Comparison of ENCODE assay signal across 9 cellular contexts in genomic region chr11:128904872-128905344, GRCh38. TPM values are rescaled to one million over a fixed set of nuclear protein-coding genes. Genes with fewer than 3 reads are reported as not detected.
DNase-seq lines count a peak whose midpoint lies in the region; ATAC-seq and TF ChIP-seq lines count a peak whose summit lies in the region.
"Had no signal": no experiment of that assay in that cellular context is flagged by ENCODE, and none has a peak within 500 bp of the region (broad histone marks: within the 10 kb centered on the region; RNA-seq: fewer than 3 reads in every experiment).

No MANE protein-coding gene starts in this region.

- ATAC-seq in GM18873 (IDR thresholded peaks at IDR 0.05; ENCODE audit: low FRiP score, unreplicated experiment) (peak; percentile 38), HG03378 (IDR thresholded peaks at IDR 0.05; ENCODE audit: unreplicated experiment) (peak; percentile 44), heart left ventricle (peak; percentile 24 to 64 (median 51))

- TF ChIP-seq CTCF in heart left ventricle (IDR thresholded peaks at IDR 0.05) = no peak

- peaks cover 0 to 3% (median 0%) of the 10 kb centered on the region in 9 donors for H3K27me3 ChIP-seq in heart left ventricle
- H3K27me3 ChIP-seq in skeletal muscle tissue (ENCODE audit: control insufficient read depth in 3 of 3, insufficient read depth in 3 of 3, low read length in 3 of 3) = peaks cover 24 to 43% (median 25%) of the 10 kb centered on the region in 3 donors

- WGBS in heart left ventricle, 4 donors = 5 to 15% (median 8%) methylated on average over 8 to 20 of the region's 20 CpGs

- DNase-seq in AG08396 (ENCODE audit: low spot score) (peak; percentile 41), UCSD-AML1 (lab: John Stamatoyannopoulos, UW; ENCODE audit: unreplicated experiment) (peak; percentile 77), heart left ventricle (peak in 3 of 5 donors; percentile 64 to 74 (median 69))
- DNase-seq in stimulated activated naive CD4-positive, alpha-beta T cell (lab: John Stamatoyannopoulos, UW) = no peak
- no peak for DNase-seq in stimulated activated CD4-positive, alpha-beta T cell treated with anti-CD3 and anti-CD28 coated beads, Interleukin-4, amount 100 ng/mL, for 4 hours

- peak overlapping the region in 11 of 12 donors; percentile 61 to 88 (median 69) for H3K27ac ChIP-seq in heart left ventricle
- peak overlapping the region; percentile 62 for H3K27ac ChIP-seq in skeletal muscle tissue (ENCODE audit: low read depth, low read length)

- no peak overlapping the region for H3K9ac ChIP-seq in skeletal muscle tissue (ENCODE audit: low read depth in 1 of 3, low read length in 3 of 3)

- no peak for TF ChIP-seq POLR2A in heart left ventricle (IDR thresholded peaks at IDR 0.05)

- peaks cover 0 to 65% (median 24%) of the 10 kb centered on the region in 12 donors for H3K4me1 ChIP-seq in heart left ventricle
- H3K4me1 ChIP-seq in skeletal muscle tissue (ENCODE audit: control insufficient read depth in 3 of 3, insufficient read depth in 3 of 3, low read length in 3 of 3) = peaks cover 4 to 7% (median 5%) of the 10 kb centered on the region in 3 donors

- peak overlapping the region; percentile 45 to 73 (median 62) for H3K4me3 ChIP-seq in heart left ventricle
- H3K4me3 ChIP-seq in skeletal muscle tissue (ENCODE audit: low read length in 3 of 3) = peak overlapping the region; percentile 38 to 52 (median 45)

- H3K36me3 ChIP-seq in heart left ventricle = no peaks in the 10 kb centered on the region
- no peaks in the 10 kb centered on the region for H3K36me3 ChIP-seq in skeletal muscle tissue (ENCODE audit: control insufficient read depth in 3 of 3, insufficient read depth in 3 of 3, low read length in 3 of 3)

- no peaks in the 10 kb centered on the region for H3K9me3 ChIP-seq in heart left ventricle
- no peaks in the 10 kb centered on the region for H3K9me3 ChIP-seq in skeletal muscle tissue (ENCODE audit: control insufficient read depth in 3 of 3, low read length in 3 of 3)

- intact Hi-C loops in heart left ventricle (cut with DNase I) = no loop called here

RNA-seq across cellular contexts. Expression of gene KCNJ5, which starts 13.8 kb away (rescaled TPM):
- total RNA-seq in heart left ventricle (10 to 100 TPM in 2 of 9 donors, 1 to 10 TPM in 7; 3.3 to 29.4 (median 7.2) TPM), skeletal muscle tissue (0.52 TPM)
- 1 to 10 TPM; 1.4 to 3.0 TPM for polyA plus RNA-seq in heart left ventricle

RNA-seq across cellular contexts. Expression of gene TP53AIP1, which starts 37.8 kb away (rescaled TPM):
- total RNA-seq in heart left ventricle (not detected), skeletal muscle tissue (not detected)
- polyA plus RNA-seq in heart left ventricle = under 1 TPM in 1 of 2 donors, not detected in 1; 0.01 TPM
- polyA plus RNA-seq: liver had no signal

RNA-seq across cellular contexts. Expression of gene KCNJ1, which starts 37.8 kb away (rescaled TPM):
- under 1 TPM in 4 of 9 donors, not detected in 5; 0.16 to 0.50 (median 0.31) TPM for total RNA-seq in heart left ventricle
- under 1 TPM in 1 of 2 donors, not detected in 1; 0.08 TPM for polyA plus RNA-seq in heart left ventricle
- total RNA-seq in skeletal muscle tissue = not detected

Comparison
In these comparisons a context has a peak if more than half of its experiments do, and no peak if none do; other contexts are left out.
1. DNase-seq: peak in AG08396 (single experiment), UCSD-AML1 (single experiment) and heart left ventricle (3 of 5); none in stimulated activated naive CD4-positive, alpha-beta T cell (0 of 6) and stimulated activated CD4-positive, alpha-beta T cell treated with anti-CD3 and anti-CD28 coated beads, Interleukin-4, amount 100 ng/mL, for 4 hours (0 of 2).
2. Peak in every context shown above with its lines, with median percentiles within 50 percentile points of each other: ATAC-seq.